ENCODE assay signal across 1 cellular context in the genomic region with DNA sequence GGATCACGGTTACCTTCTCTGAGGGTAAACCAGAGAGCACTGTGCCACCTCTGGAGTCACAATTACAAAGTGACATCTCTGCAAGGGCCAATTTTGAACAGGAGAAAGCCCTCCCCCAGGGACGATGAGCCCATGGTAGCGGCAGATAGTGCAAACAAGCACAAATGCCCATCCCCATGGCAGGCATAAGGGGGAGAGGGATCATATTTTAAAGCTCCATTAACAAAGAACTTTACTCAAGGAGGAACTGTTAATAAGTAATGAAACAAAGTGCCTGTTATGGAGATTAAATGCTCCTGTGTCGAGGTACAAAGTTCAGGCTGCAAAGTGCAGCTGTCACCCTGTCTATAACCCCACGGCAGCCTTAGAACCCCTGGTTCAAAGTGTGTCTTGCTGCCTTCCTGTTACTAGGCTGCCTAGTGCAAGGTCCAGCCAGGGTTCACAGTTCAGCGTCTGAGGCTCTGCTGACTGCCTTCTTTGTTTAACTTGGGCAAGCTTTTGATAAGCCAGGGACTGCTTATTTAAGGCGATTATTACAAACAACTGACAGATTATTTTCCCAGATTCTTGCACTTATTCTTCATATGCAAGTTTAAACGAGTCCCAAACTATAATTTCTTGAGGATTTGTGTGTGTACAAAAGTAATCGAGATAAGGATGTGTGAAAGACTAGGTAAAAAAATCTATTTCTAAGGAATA.
TF ChIP-seq lines count a peak whose summit lies in the region.

No MANE protein-coding gene starts in this region.

TF ChIP-seq in K562, 482 proteins besides CTCF, POLR2A, EP300 and RAD21:
- TF ChIP-seq SAFB (IDR thresholded peaks at IDR 0.05; ENCODE audit: borderline replicate concordance, low read depth, low read length) (no peak), RBBP5 (IDR thresholded peaks at IDR 0.05; ENCODE audit: borderline replicate concordance, insufficient read depth, low read length, poor library complexity, severe bottlenecking) (no peak)
TF ChIP-seq in K562: peak in this region for 0.
